In genomic region chr11:2934057-2934550, GRCh38 we compare ENCODE assay signal across 2 cellular contexts.
TF ChIP-seq lines count a peak whose summit lies in the region.

No MANE protein-coding gene starts in this region.

TF ChIP-seq in SK-N-SH treated with all-trans-retinoic acid at 6 μM for 48 hours, 23 proteins besides CTCF, POLR2A, EP300 and RAD21:
- no peak for TF ChIP-seq ARNTL (CRISPR knock-in tag; IDR thresholded peaks at IDR 0.05; ENCODE audit: borderline replicate concordance, low read depth)
- peak; percentile 85 for TF ChIP-seq ZFP3 (CRISPR knock-in tag; IDR thresholded peaks at IDR 0.05)

TF ChIP-seq in SK-N-SH, 30 proteins besides CTCF, POLR2A, EP300 and RAD21:
- TF ChIP-seq SMC3 (IDR thresholded peaks at IDR 0.05; ENCODE audit: low read depth, low read length), result no peak
- no peak for TF ChIP-seq CHD2 (IDR thresholded peaks at IDR 0.05; ENCODE audit: low read length, partially characterized antibody)
- no peak for TF ChIP-seq RCOR1 (IDR thresholded peaks at IDR 0.05; ENCODE audit: low read length)
- no peak for TF ChIP-seq SIN3A (IDR thresholded peaks at IDR 0.05; ENCODE audit: borderline replicate concordance, low read depth, low read length)
- TF ChIP-seq, protein P1, sequence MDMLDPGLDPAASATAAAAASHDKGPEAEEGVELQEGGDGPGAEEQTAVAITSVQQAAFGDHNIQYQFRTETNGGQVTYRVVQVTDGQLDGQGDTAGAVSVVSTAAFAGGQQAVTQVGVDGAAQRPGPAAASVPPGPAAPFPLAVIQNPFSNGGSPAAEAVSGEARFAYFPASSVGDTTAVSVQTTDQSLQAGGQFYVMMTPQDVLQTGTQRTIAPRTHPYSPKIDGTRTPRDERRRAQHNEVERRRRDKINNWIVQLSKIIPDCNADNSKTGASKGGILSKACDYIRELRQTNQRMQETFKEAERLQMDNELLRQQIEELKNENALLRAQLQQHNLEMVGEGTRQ (IDR thresholded peaks at IDR 0.05; ENCODE audit: borderline replicate concordance, low read depth, low read length), result no peak
- TF ChIP-seq TAF1 (IDR thresholded peaks at IDR 0.05; ENCODE audit: borderline replicate concordance, low read depth, low read length), result no peak
- no peak for TF ChIP-seq TCF12 (IDR thresholded peaks at IDR 0.05)
- no peak for TF ChIP-seq RXRA (IDR thresholded peaks at IDR 0.05; ENCODE audit: borderline replicate concordance, low read depth)
- TF ChIP-seq GATA2 (CRISPR knock-in tag; IDR thresholded peaks at IDR 0.05), result no peak
